In the genomic region with DNA sequence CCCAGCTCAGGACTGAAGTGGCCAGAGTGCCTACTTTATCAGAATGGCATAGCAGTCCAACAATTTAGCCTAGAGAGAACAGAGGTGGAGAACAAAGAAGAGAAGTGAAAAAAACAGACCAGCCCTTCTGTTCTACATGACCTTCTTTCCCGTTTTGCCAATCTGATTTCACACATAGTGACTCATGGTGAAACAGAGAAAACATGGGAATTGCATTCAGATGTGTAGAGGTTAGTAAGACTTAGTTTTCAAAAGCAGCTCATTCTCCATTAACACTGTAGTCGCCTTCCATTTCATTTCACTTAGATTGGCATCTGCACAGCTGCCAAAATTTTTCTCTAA, we compare ENCODE assay signal across 1 cellular context.
TF ChIP-seq lines count a peak whose summit lies in the region.

No MANE protein-coding gene starts in this region.

TF ChIP-seq in GM12878, 131 proteins besides CTCF, POLR2A, EP300 and RAD21 (continues in another document):
- TF ChIP-seq LARP7 (IDR thresholded peaks at IDR 0.05) (no peak), CEBPB (IDR thresholded peaks at IDR 0.05; ENCODE audit: borderline replicate concordance in 1 of 2, low read depth in 2 of 2, low read length in 2 of 2) (peak in 1 of 2 experiments; percentile 56; a peak in 1 of 4 replicates), MTA2 (IDR thresholded peaks at IDR 0.05; ENCODE audit: low read depth) (no peak), KLF5 (IDR thresholded peaks at IDR 0.05; ENCODE audit: partially characterized antibody) (no peak), RB1 (IDR thresholded peaks at IDR 0.05; ENCODE audit: borderline replicate concordance) (0 out of 2 replicates have a peak, but pooled peaks have one; percentile 3), ZZZ3 (IDR thresholded peaks at IDR 0.05; ENCODE audit: control insufficient read depth, insufficient read length, low read depth) (no peak), RBBP5 (conservative IDR thresholded peaks at IDR 0.05) (no peak), POLR2AphosphoS2 (IDR thresholded peaks at IDR 0.05; ENCODE audit: low read depth, low read length) (no peak), HDAC2 (IDR thresholded peaks at IDR 0.05) (no peak), ZNF384 (IDR thresholded peaks at IDR 0.05; ENCODE audit: borderline replicate concordance, low read depth, low read length) (no peak), EGR1 (IDR thresholded peaks at IDR 0.05; ENCODE audit: borderline replicate concordance in 1 of 2, low read depth in 2 of 2, low read length in 2 of 2) (no peak), SREBF1 (IDR thresholded peaks at IDR 0.05; ENCODE audit: low read length) (no peak), EED (IDR thresholded peaks at IDR 0.05; ENCODE audit: low read depth) (no peak), TARDBP (IDR thresholded peaks at IDR 0.05; ENCODE audit: borderline replicate concordance) (no peak), MYC (IDR thresholded peaks at IDR 0.05; ENCODE audit: insufficient read depth, insufficient read length, insufficient replicate concordance, low read length, severe bottlenecking) (no peak), RCOR1 (conservative IDR thresholded peaks at IDR 0.05; ENCODE audit: low read depth, low read length) (no peak), HDGF (IDR thresholded peaks at IDR 0.05) (no peak), TCF12 (IDR thresholded peaks at IDR 0.05; ENCODE audit: low read depth, low read length) (no peak), CREM (IDR thresholded peaks at IDR 0.05; ENCODE audit: low read depth) (no peak), SREBF2 (IDR thresholded peaks at IDR 0.05; ENCODE audit: low read length) (no peak), MTA3 (IDR thresholded peaks at IDR 0.05; ENCODE audit: borderline replicate concordance, low read length) (no peak), RELA (IDR thresholded peaks at IDR 0.05; ENCODE audit: borderline replicate concordance, partially characterized antibody) (no peak), RAD51 (IDR thresholded peaks at IDR 0.05) (no peak), CHD1 (IDR thresholded peaks at IDR 0.05; ENCODE audit: low read depth, low read length) (no peak), TBL1XR1 (IDR thresholded peaks at IDR 0.05; ENCODE audit: low read depth, low read length) (no peak), ZBED1 (IDR thresholded peaks at IDR 0.05; ENCODE audit: borderline replicate concordance) (no peak; the same call in 1 of the 2 replicates), ASH2L (IDR thresholded peaks at IDR 0.05; ENCODE audit: borderline replicate concordance, low read depth) (0 out of 2 replicates have a peak, but pooled peaks have one; percentile 22)
- TF ChIP-seq, protein P1, sequence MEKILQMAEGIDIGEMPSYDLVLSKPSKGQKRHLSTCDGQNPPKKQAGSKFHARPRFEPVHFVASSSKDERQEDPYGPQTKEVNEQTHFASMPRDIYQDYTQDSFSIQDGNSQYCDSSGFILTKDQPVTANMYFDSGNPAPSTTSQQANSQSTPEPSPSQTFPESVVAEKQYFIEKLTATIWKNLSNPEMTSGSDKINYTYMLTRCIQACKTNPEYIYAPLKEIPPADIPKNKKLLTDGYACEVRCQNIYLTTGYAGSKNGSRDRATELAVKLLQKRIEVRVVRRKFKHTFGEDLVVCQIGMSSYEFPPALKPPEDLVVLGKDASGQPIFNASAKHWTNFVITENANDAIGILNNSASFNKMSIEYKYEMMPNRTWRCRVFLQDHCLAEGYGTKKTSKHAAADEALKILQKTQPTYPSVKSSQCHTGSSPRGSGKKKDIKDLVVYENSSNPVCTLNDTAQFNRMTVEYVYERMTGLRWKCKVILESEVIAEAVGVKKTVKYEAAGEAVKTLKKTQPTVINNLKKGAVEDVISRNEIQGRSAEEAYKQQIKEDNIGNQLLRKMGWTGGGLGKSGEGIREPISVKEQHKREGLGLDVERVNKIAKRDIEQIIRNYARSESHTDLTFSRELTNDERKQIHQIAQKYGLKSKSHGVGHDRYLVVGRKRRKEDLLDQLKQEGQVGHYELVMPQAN (conservative IDR thresholded peaks at IDR 0.05) = 0 out of 2 replicates have a peak, but pooled peaks have one; percentile 4
- TF ChIP-seq, protein P2, sequence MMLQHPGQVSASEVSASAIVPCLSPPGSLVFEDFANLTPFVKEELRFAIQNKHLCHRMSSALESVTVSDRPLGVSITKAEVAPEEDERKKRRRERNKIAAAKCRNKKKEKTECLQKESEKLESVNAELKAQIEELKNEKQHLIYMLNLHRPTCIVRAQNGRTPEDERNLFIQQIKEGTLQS (IDR thresholded peaks at IDR 0.05; ENCODE audit: borderline replicate concordance, extremely low read depth, low read depth, low read length) = no peak
- TF ChIP-seq, protein P3, sequence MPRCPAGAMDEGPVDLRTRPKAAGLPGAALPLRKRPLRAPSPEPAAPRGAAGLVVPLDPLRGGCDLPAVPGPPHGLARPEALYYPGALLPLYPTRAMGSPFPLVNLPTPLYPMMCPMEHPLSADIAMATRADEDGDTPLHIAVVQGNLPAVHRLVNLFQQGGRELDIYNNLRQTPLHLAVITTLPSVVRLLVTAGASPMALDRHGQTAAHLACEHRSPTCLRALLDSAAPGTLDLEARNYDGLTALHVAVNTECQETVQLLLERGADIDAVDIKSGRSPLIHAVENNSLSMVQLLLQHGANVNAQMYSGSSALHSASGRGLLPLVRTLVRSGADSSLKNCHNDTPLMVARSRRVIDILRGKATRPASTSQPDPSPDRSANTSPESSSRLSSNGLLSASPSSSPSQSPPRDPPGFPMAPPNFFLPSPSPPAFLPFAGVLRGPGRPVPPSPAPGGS (IDR thresholded peaks at IDR 0.05; ENCODE audit: borderline replicate concordance, insufficient read depth, low read depth, low read length, poor library complexity, severe bottlenecking) = peak; percentile 88
- TF ChIP-seq, protein P4, sequence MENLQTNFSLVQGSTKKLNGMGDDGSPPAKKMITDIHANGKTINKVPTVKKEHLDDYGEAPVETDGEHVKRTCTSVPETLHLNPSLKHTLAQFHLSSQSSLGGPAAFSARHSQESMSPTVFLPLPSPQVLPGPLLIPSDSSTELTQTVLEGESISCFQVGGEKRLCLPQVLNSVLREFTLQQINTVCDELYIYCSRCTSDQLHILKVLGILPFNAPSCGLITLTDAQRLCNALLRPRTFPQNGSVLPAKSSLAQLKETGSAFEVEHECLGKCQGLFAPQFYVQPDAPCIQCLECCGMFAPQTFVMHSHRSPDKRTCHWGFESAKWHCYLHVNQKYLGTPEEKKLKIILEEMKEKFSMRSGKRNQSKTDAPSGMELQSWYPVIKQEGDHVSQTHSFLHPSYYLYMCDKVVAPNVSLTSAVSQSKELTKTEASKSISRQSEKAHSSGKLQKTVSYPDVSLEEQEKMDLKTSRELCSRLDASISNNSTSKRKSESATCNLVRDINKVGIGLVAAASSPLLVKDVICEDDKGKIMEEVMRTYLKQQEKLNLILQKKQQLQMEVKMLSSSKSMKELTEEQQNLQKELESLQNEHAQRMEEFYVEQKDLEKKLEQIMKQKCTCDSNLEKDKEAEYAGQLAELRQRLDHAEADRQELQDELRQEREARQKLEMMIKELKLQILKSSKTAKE (IDR thresholded peaks at IDR 0.05; ENCODE audit: low read depth, poor library complexity, severe bottlenecking) = no peak
- TF ChIP-seq, protein P5, sequence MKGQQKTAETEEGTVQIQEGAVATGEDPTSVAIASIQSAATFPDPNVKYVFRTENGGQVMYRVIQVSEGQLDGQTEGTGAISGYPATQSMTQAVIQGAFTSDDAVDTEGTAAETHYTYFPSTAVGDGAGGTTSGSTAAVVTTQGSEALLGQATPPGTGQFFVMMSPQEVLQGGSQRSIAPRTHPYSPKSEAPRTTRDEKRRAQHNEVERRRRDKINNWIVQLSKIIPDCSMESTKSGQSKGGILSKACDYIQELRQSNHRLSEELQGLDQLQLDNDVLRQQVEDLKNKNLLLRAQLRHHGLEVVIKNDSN (IDR thresholded peaks at IDR 0.05; ENCODE audit: borderline replicate concordance, extremely low read length, insufficient read depth, low read depth, low read length) = no peak
- TF ChIP-seq, protein P6, sequence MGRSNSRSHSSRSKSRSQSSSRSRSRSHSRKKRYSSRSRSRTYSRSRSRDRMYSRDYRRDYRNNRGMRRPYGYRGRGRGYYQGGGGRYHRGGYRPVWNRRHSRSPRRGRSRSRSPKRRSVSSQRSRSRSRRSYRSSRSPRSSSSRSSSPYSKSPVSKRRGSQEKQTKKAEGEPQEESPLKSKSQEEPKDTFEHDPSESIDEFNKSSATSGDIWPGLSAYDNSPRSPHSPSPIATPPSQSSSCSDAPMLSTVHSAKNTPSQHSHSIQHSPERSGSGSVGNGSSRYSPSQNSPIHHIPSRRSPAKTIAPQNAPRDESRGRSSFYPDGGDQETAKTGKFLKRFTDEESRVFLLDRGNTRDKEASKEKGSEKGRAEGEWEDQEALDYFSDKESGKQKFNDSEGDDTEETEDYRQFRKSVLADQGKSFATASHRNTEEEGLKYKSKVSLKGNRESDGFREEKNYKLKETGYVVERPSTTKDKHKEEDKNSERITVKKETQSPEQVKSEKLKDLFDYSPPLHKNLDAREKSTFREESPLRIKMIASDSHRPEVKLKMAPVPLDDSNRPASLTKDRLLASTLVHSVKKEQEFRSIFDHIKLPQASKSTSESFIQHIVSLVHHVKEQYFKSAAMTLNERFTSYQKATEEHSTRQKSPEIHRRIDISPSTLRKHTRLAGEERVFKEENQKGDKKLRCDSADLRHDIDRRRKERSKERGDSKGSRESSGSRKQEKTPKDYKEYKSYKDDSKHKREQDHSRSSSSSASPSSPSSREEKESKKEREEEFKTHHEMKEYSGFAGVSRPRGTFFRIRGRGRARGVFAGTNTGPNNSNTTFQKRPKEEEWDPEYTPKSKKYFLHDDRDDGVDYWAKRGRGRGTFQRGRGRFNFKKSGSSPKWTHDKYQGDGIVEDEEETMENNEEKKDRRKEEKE (IDR thresholded peaks at IDR 0.05) = no peak
- TF ChIP-seq, protein P7, sequence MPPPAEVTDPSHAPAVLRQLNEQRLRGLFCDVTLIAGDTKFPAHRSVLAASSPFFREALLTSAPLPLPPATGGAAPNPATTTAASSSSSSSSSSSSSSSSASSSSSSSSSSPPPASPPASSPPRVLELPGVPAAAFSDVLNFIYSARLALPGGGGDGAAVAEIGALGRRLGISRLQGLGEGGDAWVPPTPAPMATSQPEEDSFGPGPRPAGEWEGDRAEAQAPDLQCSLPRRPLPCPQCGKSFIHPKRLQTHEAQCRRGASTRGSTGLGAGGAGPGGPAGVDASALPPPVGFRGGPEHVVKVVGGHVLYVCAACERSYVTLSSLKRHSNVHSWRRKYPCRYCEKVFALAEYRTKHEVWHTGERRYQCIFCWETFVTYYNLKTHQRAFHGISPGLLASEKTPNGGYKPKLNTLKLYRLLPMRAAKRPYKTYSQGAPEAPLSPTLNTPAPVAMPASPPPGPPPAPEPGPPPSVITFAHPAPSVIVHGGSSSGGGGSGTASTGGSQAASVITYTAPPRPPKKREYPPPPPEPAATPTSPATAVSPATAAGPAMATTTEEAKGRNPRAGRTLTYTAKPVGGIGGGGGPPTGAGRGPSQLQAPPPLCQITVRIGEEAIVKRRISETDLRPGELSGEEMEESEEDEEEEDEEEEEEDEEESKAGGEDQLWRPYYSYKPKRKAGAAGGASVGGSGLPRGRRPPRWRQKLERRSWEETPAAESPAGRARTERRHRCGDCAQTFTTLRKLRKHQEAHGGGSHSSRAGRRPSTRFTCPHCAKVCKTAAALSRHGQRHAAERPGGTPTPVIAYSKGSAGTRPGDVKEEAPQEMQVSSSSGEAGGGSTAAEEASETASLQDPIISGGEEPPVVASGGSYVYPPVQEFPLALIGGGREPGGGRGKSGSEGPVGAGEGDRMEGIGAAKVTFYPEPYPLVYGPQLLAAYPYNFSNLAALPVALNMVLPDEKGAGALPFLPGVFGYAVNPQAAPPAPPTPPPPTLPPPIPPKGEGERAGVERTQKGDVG (CRISPR knock-in tag; IDR thresholded peaks at IDR 0.05) = no peak
- TF ChIP-seq, protein P8, sequence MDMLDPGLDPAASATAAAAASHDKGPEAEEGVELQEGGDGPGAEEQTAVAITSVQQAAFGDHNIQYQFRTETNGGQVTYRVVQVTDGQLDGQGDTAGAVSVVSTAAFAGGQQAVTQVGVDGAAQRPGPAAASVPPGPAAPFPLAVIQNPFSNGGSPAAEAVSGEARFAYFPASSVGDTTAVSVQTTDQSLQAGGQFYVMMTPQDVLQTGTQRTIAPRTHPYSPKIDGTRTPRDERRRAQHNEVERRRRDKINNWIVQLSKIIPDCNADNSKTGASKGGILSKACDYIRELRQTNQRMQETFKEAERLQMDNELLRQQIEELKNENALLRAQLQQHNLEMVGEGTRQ (IDR thresholded peaks at IDR 0.05; ENCODE audit: borderline replicate concordance, low read depth, low read length) = no peak
- TF ChIP-seq, protein P9, sequence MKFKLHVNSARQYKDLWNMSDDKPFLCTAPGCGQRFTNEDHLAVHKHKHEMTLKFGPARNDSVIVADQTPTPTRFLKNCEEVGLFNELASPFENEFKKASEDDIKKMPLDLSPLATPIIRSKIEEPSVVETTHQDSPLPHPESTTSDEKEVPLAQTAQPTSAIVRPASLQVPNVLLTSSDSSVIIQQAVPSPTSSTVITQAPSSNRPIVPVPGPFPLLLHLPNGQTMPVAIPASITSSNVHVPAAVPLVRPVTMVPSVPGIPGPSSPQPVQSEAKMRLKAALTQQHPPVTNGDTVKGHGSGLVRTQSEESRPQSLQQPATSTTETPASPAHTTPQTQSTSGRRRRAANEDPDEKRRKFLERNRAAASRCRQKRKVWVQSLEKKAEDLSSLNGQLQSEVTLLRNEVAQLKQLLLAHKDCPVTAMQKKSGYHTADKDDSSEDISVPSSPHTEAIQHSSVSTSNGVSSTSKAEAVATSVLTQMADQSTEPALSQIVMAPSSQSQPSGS (IDR thresholded peaks at IDR 0.05; ENCODE audit: low read length) = 0 out of 2 replicates have a peak, but pooled peaks have one; percentile 12
- TF ChIP-seq, protein P10, sequence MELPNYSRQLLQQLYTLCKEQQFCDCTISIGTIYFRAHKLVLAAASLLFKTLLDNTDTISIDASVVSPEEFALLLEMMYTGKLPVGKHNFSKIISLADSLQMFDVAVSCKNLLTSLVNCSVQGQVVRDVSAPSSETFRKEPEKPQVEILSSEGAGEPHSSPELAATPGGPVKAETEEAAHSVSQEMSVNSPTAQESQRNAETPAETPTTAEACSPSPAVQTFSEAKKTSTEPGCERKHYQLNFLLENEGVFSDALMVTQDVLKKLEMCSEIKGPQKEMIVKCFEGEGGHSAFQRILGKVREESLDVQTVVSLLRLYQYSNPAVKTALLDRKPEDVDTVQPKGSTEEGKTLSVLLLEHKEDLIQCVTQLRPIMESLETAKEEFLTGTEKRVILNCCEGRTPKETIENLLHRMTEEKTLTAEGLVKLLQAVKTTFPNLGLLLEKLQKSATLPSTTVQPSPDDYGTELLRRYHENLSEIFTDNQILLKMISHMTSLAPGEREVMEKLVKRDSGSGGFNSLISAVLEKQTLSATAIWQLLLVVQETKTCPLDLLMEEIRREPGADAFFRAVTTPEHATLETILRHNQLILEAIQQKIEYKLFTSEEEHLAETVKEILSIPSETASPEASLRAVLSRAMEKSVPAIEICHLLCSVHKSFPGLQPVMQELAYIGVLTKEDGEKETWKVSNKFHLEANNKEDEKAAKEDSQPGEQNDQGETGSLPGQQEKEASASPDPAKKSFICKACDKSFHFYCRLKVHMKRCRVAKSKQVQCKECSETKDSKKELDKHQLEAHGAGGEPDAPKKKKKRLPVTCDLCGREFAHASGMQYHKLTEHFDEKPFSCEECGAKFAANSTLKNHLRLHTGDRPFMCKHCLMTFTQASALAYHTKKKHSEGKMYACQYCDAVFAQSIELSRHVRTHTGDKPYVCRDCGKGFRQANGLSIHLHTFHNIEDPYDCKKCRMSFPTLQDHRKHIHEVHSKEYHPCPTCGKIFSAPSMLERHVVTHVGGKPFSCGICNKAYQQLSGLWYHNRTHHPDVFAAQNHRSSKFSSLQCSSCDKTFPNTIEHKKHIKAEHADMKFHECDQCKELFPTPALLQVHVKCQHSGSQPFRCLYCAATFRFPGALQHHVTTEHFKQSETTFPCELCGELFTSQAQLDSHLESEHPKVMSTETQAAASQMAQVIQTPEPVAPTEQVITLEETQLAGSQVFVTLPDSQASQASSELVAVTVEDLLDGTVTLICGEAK (IDR thresholded peaks at IDR 0.05; ENCODE audit: borderline replicate concordance) = no peak
